ENCODE assay signal across 9 cellular contexts in the genomic region with DNA sequence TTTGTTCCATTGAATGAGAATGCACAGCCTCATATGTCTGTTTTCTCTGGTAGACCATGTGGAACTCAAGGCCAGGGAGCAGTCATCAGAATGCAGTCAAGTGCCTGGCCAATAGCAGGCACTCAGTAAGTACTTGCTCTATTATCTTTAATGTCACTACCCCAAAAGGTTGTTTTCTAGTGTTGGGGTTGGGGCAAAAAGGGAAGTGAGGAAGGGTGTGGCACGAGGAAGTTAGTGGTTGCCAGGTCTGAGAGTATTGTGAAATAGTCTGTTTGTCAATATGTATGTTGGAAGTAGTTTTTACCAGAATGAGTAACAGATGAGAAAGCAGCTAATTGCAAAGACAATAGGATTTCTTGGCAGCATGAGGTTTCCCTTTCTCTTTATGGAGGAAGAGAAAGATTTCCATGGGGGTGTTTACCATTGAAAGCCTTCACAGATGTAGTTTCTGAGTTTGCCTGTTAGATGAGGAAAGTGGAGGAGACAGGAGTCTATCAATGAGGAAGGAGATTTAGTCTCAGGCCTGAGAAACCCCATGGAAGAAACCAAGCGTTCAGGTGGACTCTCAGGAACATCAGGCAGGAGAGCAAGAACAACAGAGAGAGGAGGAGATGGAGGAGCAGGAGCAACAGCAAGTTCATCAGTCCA. TPM values are rescaled to one million over a fixed set of nuclear protein-coding genes. Genes with fewer than 3 reads are reported as not detected.
DNase-seq lines count a peak whose midpoint lies in the region; ATAC-seq and TF ChIP-seq lines count a peak whose summit lies in the region.
"Had no signal": no experiment of that assay in that cellular context is flagged by ENCODE, and none has a peak within 500 bp of the region (broad histone marks: within the 10 kb centered on the region; RNA-seq: fewer than 3 reads in every experiment).

No MANE protein-coding gene starts in this region.

- peak overlapping the region; percentile 84 for H3K27ac Mint-ChIP-seq in activated naive CD8-positive, alpha-beta T cell treated with anti-CD3 and anti-CD28 coated beads, Interleukin-2, amount 10 ng/mL, durations not matched to agents 7 days and 5 days
- H3K27ac Mint-ChIP-seq in naive B cell, result peak overlapping the region; percentile 90 to 98 (median 95)

- H3F3A ChIP-seq in DOHH2 (ENCODE audit: control insufficient read depth, insufficient read depth), result peaks cover 55% of the 10 kb centered on the region

- DNase-seq in KBM-7 (peak; percentile 87), naive B cell (peak; percentile 84), COLO668 (lab: John Stamatoyannopoulos, UW; ENCODE audit: unreplicated experiment) (no peak), glomerular visceral epithelial cell (ENCODE audit: extremely low spot score) (no peak), DMS53 treated with DMSO at 0.1 percent for 48 hours (lab: John Stamatoyannopoulos, UW; ENCODE audit: unreplicated experiment) (no peak)
- DNase-seq in activated naive CD8-positive, alpha-beta T cell treated with anti-CD3 and anti-CD28 coated beads, Interleukin-2, amount 10 ng/mL, durations not matched to agents 7 days and 5 days, result no peak

- peaks cover 72% of the 10 kb centered on the region for H3K4me1 Mint-ChIP-seq in activated naive CD8-positive, alpha-beta T cell treated with anti-CD3 and anti-CD28 coated beads, Interleukin-2, amount 10 ng/mL, durations not matched to agents 7 days and 5 days
- H3K4me1 Mint-ChIP-seq in naive B cell, result peaks cover 66 to 94% (median 80%) of the 10 kb centered on the region in 3 donors

- H3K9me3 ChIP-seq in DOHH2 (ENCODE audit: control insufficient read depth, insufficient read depth, low read length), result no peaks in the 10 kb centered on the region

- H3K4me1 ChIP-seq in DOHH2 (ENCODE audit: control insufficient read depth, low read length), result peaks cover 80% of the 10 kb centered on the region

- H4K20me1 ChIP-seq in DOHH2 (ENCODE audit: control insufficient read depth, insufficient read depth, low read depth, low read length), result no peaks in the 10 kb centered on the region

- POLR2A ChIA-PET in activated naive CD8-positive, alpha-beta T cell treated with anti-CD3 and anti-CD28 coated beads, Interleukin-2, amount 10 ng/mL, durations not matched to agents 7 days and 5 days (lab: Charles Lee), result interaction anchor here (0.6 to 3.6 kb wide), 13 partner anchors 41 to 210 kb away, joined by 3 to 16 read pairs (median 4); no protein-coding TSS in a partner anchor

- peaks cover 87% of the 10 kb centered on the region for H3K36me3 ChIP-seq in DOHH2 (ENCODE audit: control insufficient read depth, low read length)

- no peaks in the 10 kb centered on the region for H3K27me3 ChIP-seq in DOHH2 (ENCODE audit: control insufficient read depth, low read length)

- H3K4me2 ChIP-seq in DOHH2 (ENCODE audit: low read length), result peak overlapping the region; percentile 87

- H3K9me2 ChIP-seq in DOHH2 (replicated peaks; ENCODE audit: control insufficient read depth, low read length), result no peaks in the 10 kb centered on the region

- TF ChIP-seq CTCF in DOHH2 (IDR thresholded peaks at IDR 0.05; ENCODE audit: low read depth, low read length, poor library complexity, severe bottlenecking), result no peak

- no peaks in the 10 kb centered on the region for H3K27me3 Mint-ChIP-seq in activated naive CD8-positive, alpha-beta T cell treated with anti-CD3 and anti-CD28 coated beads, Interleukin-2, amount 10 ng/mL, durations not matched to agents 7 days and 5 days
- no peaks in the 10 kb centered on the region for H3K27me3 Mint-ChIP-seq in naive B cell

- H3K9me3 Mint-ChIP-seq in activated naive CD8-positive, alpha-beta T cell treated with anti-CD3 and anti-CD28 coated beads, Interleukin-2, amount 10 ng/mL, durations not matched to agents 7 days and 5 days, result no peaks in the 10 kb centered on the region
- H3K9me3 Mint-ChIP-seq in naive B cell, result no peaks in the 10 kb centered on the region

- peaks cover 7% of the 10 kb centered on the region for H3K79me2 ChIP-seq in DOHH2 (ENCODE audit: control insufficient read depth, low read length)

- peak overlapping the region; percentile 96 for H3K27ac ChIP-seq in DOHH2 (ENCODE audit: low read depth, low read length)

- H3K4me3 ChIP-seq in DOHH2 (ENCODE audit: low read length), result peak overlapping the region; percentile 62

- in situ Hi-C loops in KBM-7 (cut with MboI; ENCODE audit: low pct_unique_long_range_greater_than_20kb, low sequenced_read_pairs), result no loop called here

- peaks cover 48% of the 10 kb centered on the region for H3K36me3 Mint-ChIP-seq in activated naive CD8-positive, alpha-beta T cell treated with anti-CD3 and anti-CD28 coated beads, Interleukin-2, amount 10 ng/mL, durations not matched to agents 7 days and 5 days
- peaks cover 40 to 44% of the 10 kb centered on the region in 2 donors for H3K36me3 Mint-ChIP-seq in naive B cell

- peak overlapping the region; percentile 44 for H3K4me3 Mint-ChIP-seq in activated naive CD8-positive, alpha-beta T cell treated with anti-CD3 and anti-CD28 coated beads, Interleukin-2, amount 10 ng/mL, durations not matched to agents 7 days and 5 days
- H3K4me3 Mint-ChIP-seq in naive B cell, result peak overlapping the region; percentile 49 to 89 (median 74)

- ATAC-seq in GM21423 (IDR thresholded peaks at IDR 0.05; ENCODE audit: unreplicated experiment), result peak; percentile 62
- peak; percentile 64 for ATAC-seq in activated naive CD8-positive, alpha-beta T cell treated with anti-CD3 and anti-CD28 coated beads, Interleukin-2, amount 10 ng/mL, durations not matched to agents 7 days and 5 days (ENCODE audit: low read depth)
- ATAC-seq in naive B cell (ENCODE audit: low read depth in 2 of 2), result peak; percentile 87

RNA-seq across cellular contexts. Expression of gene ARMH2, which starts 59.6 kb away (rescaled TPM):
- total RNA-seq in activated naive CD8-positive, alpha-beta T cell treated with anti-CD3 and anti-CD28 coated beads, Interleukin-2, amount 10 ng/mL, durations not matched to agents 7 days and 5 days, result 1 to 10 TPM; 1.6 to 2.2 TPM
- under 1 TPM in 2 of 6 donors, not detected in 4; 0.44 to 0.50 TPM for polyA plus RNA-seq in naive B cell (ENCODE audit: low read depth in 6 of 6)
- total RNA-seq: urinary bladder had no signal
- polyA plus RNA-seq: urinary bladder had no signal

Comparison
In these comparisons a context has a peak if more than half of its experiments do, and no peak if none do; other contexts are left out.
1. DNase-seq: peak in KBM-7 (single experiment) and naive B cell (single experiment); none in activated naive CD8-positive, alpha-beta T cell treated with anti-CD3 and anti-CD28 coated beads, Interleukin-2, amount 10 ng/mL, durations not matched to agents 7 days and 5 days (single experiment), COLO668 (single experiment), glomerular visceral epithelial cell (single experiment) and DMS53 treated with DMSO at 0.1 percent for 48 hours (single experiment).
2. Peak in every context shown above with its lines, with median percentiles within 50 percentile points of each other: ATAC-seq.